Comparison of ENCODE assay signal across 16 cellular contexts in genomic region chr3:48425281-48425812, GRCh38. TPM values are rescaled to one million over a fixed set of nuclear protein-coding genes. Genes with fewer than 3 reads are reported as not detected.
DNase-seq lines count a peak whose midpoint lies in the region; ATAC-seq and TF ChIP-seq lines count a peak whose summit lies in the region.
"Had no signal": no experiment of that assay in that cellular context is flagged by ENCODE, and none has a peak within 500 bp of the region (broad histone marks: within the 10 kb centered on the region; RNA-seq: fewer than 3 reads in every experiment).

No MANE protein-coding gene starts in this region.

- H3K36me3 ChIP-seq in BLaER1 = peaks cover 52% of the 10 kb centered on the region

- H3K9me3 ChIP-seq in BLaER1 = no peaks in the 10 kb centered on the region
- H3K9me3 ChIP-seq in CD4-positive, alpha-beta T cell (ENCODE audit: control insufficient read depth, low read length) = no peaks in the 10 kb centered on the region
- H3K9me3 ChIP-seq: SJCRH30 had no signal

- ATAC-seq in CD4-positive, alpha-beta T cell (ENCODE audit: poor library complexity) = no peak
- ATAC-seq: activated CD4-positive, alpha-beta T cell treated with anti-CD3 and anti-CD28 coated beads for 36 hours; left colon had no signal

- H3K27ac Mint-ChIP-seq in MCF 10A (ENCODE audit: low read depth, unreplicated experiment) = peak overlapping the region; percentile 67
- H3K27ac Mint-ChIP-seq in CD4-positive, alpha-beta T cell = no peak overlapping the region
- H3K27ac Mint-ChIP-seq: activated CD4-positive, alpha-beta T cell treated with anti-CD3 and anti-CD28 coated beads for 36 hours; activated naive CD4-positive, alpha-beta T cell treated with anti-CD3 and anti-CD28 coated beads, Interleukin-2, amount 50 U/mL, for 24 hours had no signal

- peaks cover 45% of the 10 kb centered on the region for H3K4me1 Mint-ChIP-seq in MCF 10A (ENCODE audit: insufficient read depth, unreplicated experiment)
- peaks cover 2% of the 10 kb centered on the region for H3K4me1 Mint-ChIP-seq in CD4-positive, alpha-beta T cell (ENCODE audit: low read depth)
- H3K4me1 Mint-ChIP-seq: activated CD4-positive, alpha-beta T cell treated with anti-CD3 and anti-CD28 coated beads for 36 hours; activated naive CD4-positive, alpha-beta T cell treated with anti-CD3 and anti-CD28 coated beads, Interleukin-2, amount 50 U/mL, for 24 hours had no signal

- CTCF ChIA-PET in MCF 10A (lab: Yijun Ruan, JAX) = interaction anchor here (7.6 kb wide), 1 partner anchor 10 kb away, joined by 81 read pairs; no protein-coding TSS in a partner anchor
- CTCF ChIA-PET in CD4-positive, alpha-beta T cell (lab: Charles Lee) = no interaction called here

- H3K9ac ChIP-seq in BLaER1 = peak overlapping the region; percentile 98

- TF ChIP-seq CTCF in MCF 10A (IDR thresholded peaks at IDR 0.05; ENCODE audit: unreplicated experiment) = no peak
- TF ChIP-seq CTCF in CD4-positive, alpha-beta T cell (IDR thresholded peaks at IDR 0.05) = no peak

- H3K4me2 ChIP-seq in BLaER1 = peak overlapping the region; percentile 98

- peaks cover 47% of the 10 kb centered on the region for H3K36me3 Mint-ChIP-seq in MCF 10A (ENCODE audit: insufficient read depth, unreplicated experiment)
- no peaks in the 10 kb centered on the region for H3K36me3 Mint-ChIP-seq in CD4-positive, alpha-beta T cell (ENCODE audit: low read depth)
- H3K36me3 Mint-ChIP-seq: activated naive CD4-positive, alpha-beta T cell treated with anti-CD3 and anti-CD28 coated beads, Interleukin-2, amount 50 U/mL, for 24 hours had no signal

- peaks cover 72% of the 10 kb centered on the region for H3K4me1 ChIP-seq in BLaER1

- 0 out of 2 replicates have a peak overlapping the region, but pooled peaks have one; percentile 95 for H3K4me3 ChIP-seq in BLaER1
- H3K4me3 ChIP-seq: SJCRH30 had no signal

- H3K27me3 Mint-ChIP-seq in MCF 10A (ENCODE audit: insufficient read depth, unreplicated experiment) = no peaks in the 10 kb centered on the region
- H3K27me3 Mint-ChIP-seq in CD4-positive, alpha-beta T cell = no peaks in the 10 kb centered on the region
- H3K27me3 Mint-ChIP-seq: activated naive CD4-positive, alpha-beta T cell treated with anti-CD3 and anti-CD28 coated beads, Interleukin-2, amount 50 U/mL, for 24 hours had no signal

- peaks cover 77% of the 10 kb centered on the region for H4K20me1 ChIP-seq in BLaER1

- POLR2A ChIA-PET in MCF 10A (lab: Yijun Ruan, JAX) = interaction anchor here (1.0 to 20.2 kb wide), 6 partner anchors 8 to 173 kb away, joined by 3 to 749 read pairs (median 18); partner anchors contain the start of genes CCDC51 and TMA7
- POLR2A ChIA-PET in CD4-positive, alpha-beta T cell (lab: Charles Lee) = no interaction called here

- H3K4me3 Mint-ChIP-seq in MCF 10A (ENCODE audit: unreplicated experiment) = peak overlapping the region; percentile 99
- no peak overlapping the region for H3K4me3 Mint-ChIP-seq in CD4-positive, alpha-beta T cell
- H3K4me3 Mint-ChIP-seq: activated CD4-positive, alpha-beta T cell treated with anti-CD3 and anti-CD28 coated beads for 36 hours; activated naive CD4-positive, alpha-beta T cell treated with anti-CD3 and anti-CD28 coated beads, Interleukin-2, amount 50 U/mL, for 24 hours had no signal

- H3K27me3 ChIP-seq in BLaER1 = no peaks in the 10 kb centered on the region
- no peaks in the 10 kb centered on the region for H3K27me3 ChIP-seq in CD4-positive, alpha-beta T cell (ENCODE audit: control insufficient read depth, insufficient read depth, low read length)
- H3K27me3 ChIP-seq: SJCRH30 had no signal

- H3K9me3 Mint-ChIP-seq in MCF 10A (ENCODE audit: unreplicated experiment) = no peaks in the 10 kb centered on the region
- H3K9me3 Mint-ChIP-seq in CD4-positive, alpha-beta T cell = no peaks in the 10 kb centered on the region
- H3K9me3 Mint-ChIP-seq: activated naive CD4-positive, alpha-beta T cell treated with anti-CD3 and anti-CD28 coated beads, Interleukin-2, amount 50 U/mL, for 24 hours had no signal

- no TSS peak for BruUV-seq in MCF 10A (replicated peaks; lab: Mats Ljungman, UMichigan)

- DNase-seq in MCF 10A (ENCODE audit: unreplicated experiment) (no peak), hippocampal formation (lab: John Stamatoyannopoulos, UW) (peak; percentile 41 to 66), posterior cingulate gyrus (peak in 9 of 10 donors; percentile 44 to 93 (median 62)), COLO829 (ENCODE audit: low spot score) (no peak), Kasumi-1 (lab: John Stamatoyannopoulos, UW) (no peak)
- no peak for DNase-seq in CD4-positive, alpha-beta T cell
- DNase-seq in activated CD4-positive, alpha-beta T cell treated with anti-CD3 and anti-CD28 coated beads for 48 hours = no peak
- DNase-seq: activated CD4-positive, alpha-beta T cell treated with anti-CD3 and anti-CD28 coated beads for 36 hours; DMS79 treated with DMSO at 0.1 percent for 48 hours; erythroblast; left colon; NCI-H524; SJCRH30; small intestine had no signal

- intact Hi-C loops in MCF 10A (cut with micrococcal nuclease) = no loop called here
- intact Hi-C loops in posterior cingulate gyrus (cut with DNase I) = no loop called here
- intact Hi-C loops in CD4-positive, alpha-beta T cell (cut with DNase I, micrococcal nuclease) = no loop called here

- H3K27ac ChIP-seq in BLaER1 = peak overlapping the region; percentile 98
- no peak overlapping the region for H3K27ac ChIP-seq in CD4-positive, alpha-beta T cell (ENCODE audit: low read depth, low read length)

RNA-seq across cellular contexts. Expression of gene PLXNB1, which starts 4.5 kb away (rescaled TPM):
- 90.0 and 101 TPM in 2 replicates for total RNA-seq in MCF 10A (2022)
- total RNA-seq in CD4-positive, alpha-beta T cell = 1 to 10 TPM; 1.1 to 2.0 TPM

RNA-seq across cellular contexts. Expression of gene CCDC51, which starts 14.6 kb away (rescaled TPM):
- 31.9 and 32.5 TPM in 2 replicates for total RNA-seq in MCF 10A (2022)
- 1 to 10 TPM; 5.5 to 5.8 TPM for total RNA-seq in CD4-positive, alpha-beta T cell

RNA-seq across cellular contexts. Expression of gene TMA7, which starts 14.7 kb away (rescaled TPM):
- 356 and 372 TPM in 2 replicates for total RNA-seq in MCF 10A (2022)
- 100 to 1,000 TPM; 289 to 297 TPM for total RNA-seq in CD4-positive, alpha-beta T cell

RNA-seq across cellular contexts. Expression of gene ATRIP, which starts 21.2 kb away (rescaled TPM):
- 8.6 and 9.1 TPM in 2 replicates for total RNA-seq in MCF 10A (2022)
- 10 to 100 TPM in 1 of 2 experiments, 1 to 10 TPM in 1; 8.8 to 10.3 TPM for total RNA-seq in CD4-positive, alpha-beta T cell

RNA-seq across cellular contexts. Expression of gene FBXW12, which starts 53.3 kb away (rescaled TPM):
- total RNA-seq in MCF 10A (2022) = not detected in 2 replicates
- not detected for total RNA-seq in CD4-positive, alpha-beta T cell
- total RNA-seq: left colon had no signal

Comparison
In these comparisons a context has a peak if more than half of its experiments do, and no peak if none do; other contexts are left out.
1. DNase-seq: peak in hippocampal formation (2 of 2) and posterior cingulate gyrus (9 of 10); none in MCF 10A (single experiment), CD4-positive, alpha-beta T cell (0 of 10), COLO829 (single experiment), Kasumi-1 (0 of 2) and activated CD4-positive, alpha-beta T cell treated with anti-CD3 and anti-CD28 coated beads for 48 hours (single experiment).
2. RNA of gene PLXNB1, which starts 4.5 kb away (total RNA-seq): 90.0 to 101 TPM in MCF 10A; 1.1 to 2.0 TPM in CD4-positive, alpha-beta T cell; every median in the first group is over 10 times any median in the second.